ENCODE assay signal across 18 cellular contexts in genomic region chr7:93601363-93601762, GRCh38. TPM values are rescaled to one million over a fixed set of nuclear protein-coding genes. Genes with fewer than 3 reads are reported as not detected.
A peak's percentile ranks its signal among the peaks of the same experiment; 100 is the strongest.
DNase-seq lines count a peak whose midpoint lies in the region; ATAC-seq, FAIRE-seq and TF ChIP-seq lines count a peak whose summit lies in the region.
"Had no signal": no experiment of that assay in that cellular context is flagged by ENCODE, and none has a peak within 500 bp of the region (broad histone marks: within the 10 kb centered on the region; RNA-seq: fewer than 3 reads in every experiment).

No MANE protein-coding gene starts in this region.

- H3K14ac ChIP-seq in H1 (ENCODE audit: insufficient read length) = no peak overlapping the region

- H3K36me3 Mint-ChIP-seq in osteocyte (ENCODE audit: unreplicated experiment) = no peaks in the 10 kb centered on the region
- H3K36me3 Mint-ChIP-seq: natural killer cell had no signal

- RAD21 ChIA-PET in HCT116 (lab: Charles Lee; ENCODE audit: low non-redundant PET in 1 of 2, low total read pairs in 2 of 2, uncharacterized antibody in 2 of 2, unreplicated experiment in 2 of 2) = no interaction called here

- H2BK15ac ChIP-seq in H1 (ENCODE audit: low read length) = no peak overlapping the region

- H3K27me3 ChIP-seq in HCT116 (ENCODE audit: insufficient read depth, low read length) = no peaks in the 10 kb centered on the region
- H3K27me3 ChIP-seq in H1 (replicated peaks in 1 of 4; ENCODE audit: control insufficient read depth in 3 of 4, extremely low read depth in 1 of 4, insufficient read depth in 3 of 4, low read length in 3 of 4) = no peaks in the 10 kb centered on the region
- H3K27me3 ChIP-seq: BLaER1 treated with 17β-estradiol and CSF1 and Interleukin-3, amounts not matched to agents 10 nM and 100 nM; body of pancreas had no signal

- no peak overlapping the region for H2BK120ac ChIP-seq in H1 (replicated peaks; ENCODE audit: low read depth, low read length)

- H2BK5ac ChIP-seq in H1 (ENCODE audit: low read depth, low read length) = no peak overlapping the region

- H4K91ac ChIP-seq in H1 (replicated peaks; ENCODE audit: insufficient read length, low read length) = no peak overlapping the region

- H2AFZ ChIP-seq in HCT116 (ENCODE audit: low read depth, low read length, poor library complexity, severe bottlenecking) = no peak overlapping the region
- H2AFZ ChIP-seq in H1 (ENCODE audit: low read length) = no peak overlapping the region

- CTCF ChIA-PET in HCT116 (lab: Charles Lee) = interaction anchor here (1.6 kb wide), 1 partner anchor 19 kb away, joined by 5 read pairs; no protein-coding TSS in a partner anchor
- CTCF ChIA-PET in H1 (lab: Charles Lee; ENCODE audit: partially characterized antibody) = interaction anchor here (0.8 to 2.6 kb wide), 9 partner anchors 9 to 302 kb away, joined by 3 to 15 read pairs (median 3); no protein-coding TSS in a partner anchor

- no peak overlapping the region for H4K8ac ChIP-seq in H1 (ENCODE audit: extremely low read depth, insufficient read depth, low read length)

- WGBS in H1 (ENCODE audit: extremely low coverage in 1 of 2, insufficient coverage in 1 of 2, insufficient read length in 1 of 2, insufficient replicate concordance in 2 of 2, low coverage in 1 of 2, low lambda C conversion rate in 2 of 2, missing lambda C conversion rate in 1 of 2), 2 experiments = 58% methylated on average over 1 of the region's 1 CpG; no CpG with 5 or more reads in 1 of the 2 experiments

- H3K27ac ChIP-seq in HCT116 (ENCODE audit: low read depth, low read length) (no peak overlapping the region), H1 (ENCODE audit: low read depth, low read length) (no peak overlapping the region)
- H3K27ac ChIP-seq: BLaER1 treated with 17β-estradiol and CSF1 and Interleukin-3, amounts not matched to agents 10 nM and 100 nM; body of pancreas had no signal

- peaks cover 39% of the 10 kb centered on the region for H3K27me3 Mint-ChIP-seq in osteocyte (ENCODE audit: unreplicated experiment)
- H3K27me3 Mint-ChIP-seq: effector memory CD8-positive, alpha-beta T cell had no signal

- intact Hi-C loops in HCT116 (cut with micrococcal nuclease) = no loop called here

- H2AK5ac ChIP-seq in H1 (ENCODE audit: low read depth, low read length) = no peak overlapping the region

- H3K4me1 ChIP-seq in HCT116 (ENCODE audit: control insufficient read depth in 1 of 2, insufficient read depth in 2 of 2, low read length in 2 of 2) = no peaks in the 10 kb centered on the region
- H3K4me1 ChIP-seq in H1 (replicated peaks in 1 of 4; ENCODE audit: control insufficient read depth in 3 of 4, insufficient read depth in 4 of 4, low read length in 3 of 4) = no peaks in the 10 kb centered on the region
- H3K4me1 ChIP-seq: BLaER1 treated with 17β-estradiol and CSF1 and Interleukin-3, amounts not matched to agents 10 nM and 100 nM; body of pancreas had no signal

- H2BK20ac ChIP-seq in H1 (ENCODE audit: low read length) = no peak overlapping the region

- no peak overlapping the region for H4K5ac ChIP-seq in H1 (ENCODE audit: insufficient read length, low read depth, low read length)

- H3K4me2 ChIP-seq in HCT116 (ENCODE audit: low read length) (no peak overlapping the region), H1 (ENCODE audit: insufficient read depth in 1 of 2, low read depth in 2 of 2, low read length in 2 of 2) (no peak overlapping the region)
- H3K4me2 ChIP-seq: BLaER1 treated with 17β-estradiol and CSF1 and Interleukin-3, amounts not matched to agents 10 nM and 100 nM had no signal

- H3K4me3 Mint-ChIP-seq in osteocyte (ENCODE audit: unreplicated experiment) = no peak overlapping the region
- H3K4me3 Mint-ChIP-seq: activated T-helper 1 cell treated with anti-CD3 and anti-CD28 coated beads, Interleukin-12 subunit alpha, Interleukin-12 subunit beta, Interleukin-2, Interleukin-4 antibody, amounts not matched to agents 30 ng/mL and 10 ng/mL and 1 ng/mL, durations not matched to agents 14 hours and 24 hours and 36 hours; effector memory CD8-positive, alpha-beta T cell; natural killer cell had no signal

- H4K20me1 ChIP-seq in HCT116 (ENCODE audit: insufficient read depth) (no peaks in the 10 kb centered on the region), H1 (replicated peaks in 1 of 2; ENCODE audit: control insufficient read depth in 1 of 2, insufficient read depth in 2 of 2, low read length in 2 of 2) (no peaks in the 10 kb centered on the region)
- H4K20me1 ChIP-seq: BLaER1 treated with 17β-estradiol and CSF1 and Interleukin-3, amounts not matched to agents 10 nM and 100 nM had no signal

- POLR2A ChIA-PET in HCT116 (lab: Charles Lee) = no interaction called here
- POLR2A ChIA-PET in H1 (lab: Charles Lee; ENCODE audit: partially characterized antibody) = interaction anchor here (0.7 to 0.9 kb wide), 2 partner anchors 9 to 439 kb away, joined by 3 to 4 read pairs; no protein-coding TSS in a partner anchor

- DNase-seq in DMS153 treated with DMSO at 0.1 percent for 48 hours (lab: John Stamatoyannopoulos, UW; ENCODE audit: unreplicated experiment) = peak; percentile 25
- DNase-seq in HCT116 (ENCODE audit: low read depth, low spot score) = no peak
- peak; percentile 80 for DNase-seq in NCI-H82 (lab: John Stamatoyannopoulos, UW)
- no peak for DNase-seq in H1 (ENCODE audit: low read depth in 1 of 2, low spot score in 2 of 2)
- DNase-seq in stimulated activated CD4-positive, alpha-beta T cell treated with anti-CD3 and anti-CD28 coated beads, Interleukin-2, amount 100 ng/mL, for 24 hours = no peak
- DNase-seq in activated CD4-positive, alpha-beta T cell treated with anti-CD3 and anti-CD28 coated beads, Interleukin-2, amount 50 U/mL, for 1 hour = no peak
- no peak for DNase-seq in osteocyte (ENCODE audit: extremely low spot score, unreplicated experiment)
- DNase-seq: activated CD4-positive, alpha-beta T cell treated with anti-CD3 and anti-CD28 coated beads for 48 hours; body of pancreas; effector memory CD8-positive, alpha-beta T cell; Kasumi-1; left colon; natural killer cell; substantia nigra had no signal

- H3K18ac ChIP-seq in H1 (ENCODE audit: extremely low read depth, low read length) = no peak overlapping the region

- no peak for TF ChIP-seq EP300 in H1 (IDR thresholded peaks at IDR 0.05; ENCODE audit: borderline replicate concordance in 1 of 2, low read depth in 2 of 2, low read length in 2 of 2)

- no peak overlapping the region for H3K4ac ChIP-seq in H1 (replicated peaks; ENCODE audit: insufficient read length, low read depth, low read length)

- TF ChIP-seq CTCF in HCT116 (IDR thresholded peaks at IDR 0.05 in 2 of 3, conservative IDR thresholded peaks at IDR 0.05 in 1 of 3; ENCODE audit: borderline replicate concordance in 1 of 3, insufficient read depth in 1 of 3, low read depth in 2 of 3, low read length in 2 of 3) = 0 out of 6 replicates have a peak, but pooled peaks of 2 of the 3 experiments have one; percentile 5 to 27
- TF ChIP-seq CTCF in H1 (IDR thresholded peaks at IDR 0.05; ENCODE audit: control extremely low read depth in 1 of 3, insufficient read depth in 1 of 3, low read depth in 1 of 3, low read length in 3 of 3) = peak in 1 of 3 experiments; percentile 21; a peak in 1 of 4 replicates
- no peak for TF ChIP-seq CTCF in osteocyte (IDR thresholded peaks at IDR 0.05)

- H3K56ac ChIP-seq in H1 (replicated peaks; ENCODE audit: insufficient read length, low read depth, low read length) = no peak overlapping the region

- no peak overlapping the region for H3K4me3 ChIP-seq in HCT116 (replicated peaks in 1 of 2; ENCODE audit: low read depth in 1 of 2, low read length in 2 of 2)
- no peak overlapping the region for H3K4me3 ChIP-seq in H1 (ENCODE audit: extremely low read depth in 1 of 4, insufficient read depth in 2 of 4, low read depth in 3 of 4, low read length in 4 of 4)
- H3K4me3 ChIP-seq: BLaER1 treated with 17β-estradiol and CSF1 and Interleukin-3, amounts not matched to agents 10 nM and 100 nM; body of pancreas had no signal

- no peak for FAIRE-seq in H1 (lab: Jason Lieb, UNC)

- H3K9me2 ChIP-seq in HCT116 (ENCODE audit: insufficient read depth) = no peaks in the 10 kb centered on the region

- H3K9me3 ChIP-seq in HCT116 (ENCODE audit: control insufficient read depth in 1 of 2, insufficient read depth in 1 of 2, low read depth in 1 of 2, low read length in 2 of 2) (no peaks in the 10 kb centered on the region), H1 (ENCODE audit: insufficient read depth in 2 of 2, low read depth in 1 of 2, low read length in 1 of 2) (no peaks in the 10 kb centered on the region)
- H3K9me3 ChIP-seq: BLaER1 treated with 17β-estradiol and CSF1 and Interleukin-3, amounts not matched to agents 10 nM and 100 nM; body of pancreas had no signal

- H3K23ac ChIP-seq in H1 (ENCODE audit: insufficient read length) = no peak overlapping the region

- TF ChIP-seq POLR2A in HCT116 (IDR thresholded peaks at IDR 0.05; ENCODE audit: borderline replicate concordance, extremely low read depth, insufficient read depth, insufficient read length) = no peak
- TF ChIP-seq POLR2A in H1 (IDR thresholded peaks at IDR 0.05; ENCODE audit: control extremely low read depth in 1 of 2, low read depth in 2 of 2, low read length in 2 of 2) = no peak

- H3K9ac ChIP-seq in HCT116 (ENCODE audit: low read length) (no peak overlapping the region), H1 (replicated peaks in 1 of 4; ENCODE audit: extremely low read depth in 1 of 4, low read depth in 3 of 4, low read length in 3 of 4) (no peak overlapping the region)
- H3K9ac ChIP-seq: BLaER1 treated with 17β-estradiol and CSF1 and Interleukin-3, amounts not matched to agents 10 nM and 100 nM had no signal

- H3K79me2 ChIP-seq in HCT116 (ENCODE audit: insufficient read depth, low read length) (no peaks in the 10 kb centered on the region), H1 (ENCODE audit: control insufficient read depth in 1 of 2, insufficient read depth in 2 of 2, low read length in 2 of 2) (no peaks in the 10 kb centered on the region)

- no peak overlapping the region for H3K27ac Mint-ChIP-seq in osteocyte (ENCODE audit: unreplicated experiment)
- H3K27ac Mint-ChIP-seq: activated T-helper 1 cell treated with anti-CD3 and anti-CD28 coated beads, Interleukin-12 subunit alpha, Interleukin-12 subunit beta, Interleukin-2, Interleukin-4 antibody, amounts not matched to agents 30 ng/mL and 10 ng/mL and 1 ng/mL, durations not matched to agents 14 hours and 24 hours and 36 hours; effector memory CD8-positive, alpha-beta T cell; natural killer cell had no signal

- ATAC-seq in HCT116 (no peak), HG03196 (IDR thresholded peaks at IDR 0.05; ENCODE audit: unreplicated experiment) (no peak)
- ATAC-seq: body of pancreas; effector memory CD8-positive, alpha-beta T cell; left colon; natural killer cell had no signal

- H3K23me2 ChIP-seq in H1 (ENCODE audit: low read depth, low read length) = no peaks in the 10 kb centered on the region; the same call in 1 of the 2 replicates

- no peaks in the 10 kb centered on the region for H3K9me3 Mint-ChIP-seq in osteocyte (ENCODE audit: unreplicated experiment)
- H3K9me3 Mint-ChIP-seq: activated T-helper 1 cell treated with anti-CD3 and anti-CD28 coated beads, Interleukin-12 subunit alpha, Interleukin-12 subunit beta, Interleukin-2, Interleukin-4 antibody, amounts not matched to agents 30 ng/mL and 10 ng/mL and 1 ng/mL, durations not matched to agents 14 hours and 24 hours and 36 hours had no signal

- no peaks in the 10 kb centered on the region for H3K36me3 ChIP-seq in HCT116 (ENCODE audit: control insufficient read depth in 1 of 2, insufficient read depth in 2 of 2, low read length in 2 of 2)
- H3K36me3 ChIP-seq in H1 (ENCODE audit: control insufficient read depth in 2 of 4, insufficient read depth in 4 of 4, low read length in 3 of 4) = no peaks in the 10 kb centered on the region
- H3K36me3 ChIP-seq: BLaER1 treated with 17β-estradiol and CSF1 and Interleukin-3, amounts not matched to agents 10 nM and 100 nM had no signal

- BruUV-seq in HCT116 (replicated peaks; lab: Mats Ljungman, UMichigan) = no TSS peak

- H3K79me1 ChIP-seq in H1 (ENCODE audit: low read depth, low read length) = no peaks in the 10 kb centered on the region

- TF ChIP-seq RAD21 in HCT116 (IDR thresholded peaks at IDR 0.05; ENCODE audit: low read depth) (peak; percentile 25; the same call in 1 of the 2 replicates), H1 (IDR thresholded peaks at IDR 0.05 in 1 of 2, conservative IDR thresholded peaks at IDR 0.05 in 1 of 2; ENCODE audit: low read depth in 2 of 2, low read length in 2 of 2) (peak; percentile 39 to 54)

- no peak overlapping the region for H2BK12ac ChIP-seq in H1 (ENCODE audit: low read depth, low read length)

- no peaks in the 10 kb centered on the region for H3K4me1 Mint-ChIP-seq in osteocyte (ENCODE audit: unreplicated experiment)
- H3K4me1 Mint-ChIP-seq: natural killer cell had no signal

RNA-seq across cellular contexts. Expression of gene CALCR, which starts 26.8 kb away (rescaled TPM):
- total RNA-seq in HCT116 (2021; ENCODE audit: unreplicated experiment) (0.10 TPM), osteocyte (not detected in 2 replicates)
- polyA plus RNA-seq in HCT116 (2012) = 0.08 TPM in 1 of 2 replicates, not detected in the other
- 3.0 and 3.6 TPM in 2 replicates for total RNA-seq in H1 (2021; fragmentation: NEBNext Ultra II Directional; extraction: Animal tissue kit (Norgen Biotek cat#: 25700))
- 0.89 and 1.0 TPM in 2 replicates for polyA plus RNA-seq in H1 (2011; rRNA removed)
- polyA plus RNA-seq in H1 (2011; cell fraction: cytosol; rRNA removed) = 0.67 TPM
- polyA plus RNA-seq in H1 (2011; cell fraction: nucleus; rRNA removed) = 1.1 TPM
- polyA plus RNA-seq in H1 (2012, experiment 1 of 2) = 0.73 to 1.2 TPM (median 0.99 TPM) in 4 replicates
- 0.05 TPM for polyA plus RNA-seq in H1 (2012, experiment 2 of 2)
- polyA plus RNA-seq in H1 (2013, experiment 1 of 2) = 3.2 TPM
- 2.9 TPM for polyA plus RNA-seq in H1 (2013, experiment 2 of 2)
- polyA minus RNA-seq in H1 (2011; rRNA and poly(A)+ RNA removed) = 2.0 and 2.9 TPM in 2 replicates
- polyA minus RNA-seq in H1 (2011; cell fraction: cytosol; rRNA and poly(A)+ RNA removed) = 0.73 TPM
- 1.8 TPM for polyA minus RNA-seq in H1 (2011; cell fraction: nucleus; rRNA and poly(A)+ RNA removed)
- total RNA-seq: activated T-helper 1 cell treated with anti-CD3 and anti-CD28 coated beads, Interleukin-12 subunit alpha, Interleukin-12 subunit beta, Interleukin-2, Interleukin-4 antibody, amounts not matched to agents 30 ng/mL and 10 ng/mL and 1 ng/mL, durations not matched to agents 14 hours and 24 hours and 36 hours; body of pancreas; left colon; natural killer cell; T-helper 1 cell treated with Interleukin-12 subunit alpha and Interleukin-12 subunit beta and Interleukin-4 antibody, amounts not matched to agents 30 ng/mL and 1 ng/mL, for 36 hours had no signal

Comparison
In these comparisons a context has a peak if more than half of its experiments do, and no peak if none do; other contexts are left out.
1. DNase-seq: peak in DMS153 treated with DMSO at 0.1 percent for 48 hours (single experiment) and NCI-H82 (single experiment); none in HCT116 (single experiment), H1 (0 of 2), stimulated activated CD4-positive, alpha-beta T cell treated with anti-CD3 and anti-CD28 coated beads, Interleukin-2, amount 100 ng/mL, for 24 hours (0 of 2), activated CD4-positive, alpha-beta T cell treated with anti-CD3 and anti-CD28 coated beads, Interleukin-2, amount 50 U/mL, for 1 hour (single experiment) and osteocyte (single experiment).